In genomic region chr2:163185160-163185559, GRCh38 we compare ENCODE assay signal across 17 cellular contexts.
"Had no signal": no experiment of that assay in that cellular context is flagged by ENCODE, and none has a peak within 500 bp of the region (broad histone marks: within the 10 kb centered on the region; RNA-seq: fewer than 3 reads in every experiment).

No MANE protein-coding gene starts in this region.

- DNase-seq: effector memory CD4-positive, alpha-beta T cell; esophagus squamous epithelium; heart left ventricle; hippocampal formation; kidney glomerular epithelial cell; naive thymus-derived CD4-positive, alpha-beta T cell; right cardiac atrium; small intestine; stimulated activated CD4-positive, alpha-beta T cell treated with anti-CD3 and anti-CD28 coated beads, Interleukin-2, amount 100 ng/mL, for 48 hours; tibial artery; upper lobe of left lung; uterus had no signal

- ATAC-seq: heart left ventricle; naive thymus-derived CD4-positive, alpha-beta T cell; right cardiac atrium had no signal

- H3K27me3 Mint-ChIP-seq: naive thymus-derived CD4-positive, alpha-beta T cell; stimulated activated naive CD8-positive, alpha-beta T cell treated with anti-CD3 and anti-CD28 coated beads, Interleukin-15, Interleukin-2, amounts not matched to agents 100 ng/mL and 50 ng/mL, for 24 hours had no signal

- H3K9me3 Mint-ChIP-seq: stimulated activated naive CD8-positive, alpha-beta T cell treated with anti-CD3 and anti-CD28 coated beads, Interleukin-15, Interleukin-2, amounts not matched to agents 100 ng/mL and 50 ng/mL, for 24 hours had no signal

- H3K27ac ChIP-seq: epithelial cell of prostate, esophagus squamous epithelium, heart left ventricle, tibial artery, upper lobe of left lung, uterus had no signal

- H3K27me3 ChIP-seq: tibial artery, upper lobe of left lung, uterus had no signal

- H3K4me1 Mint-ChIP-seq: naive thymus-derived CD4-positive, alpha-beta T cell had no signal

- H3K9me3 ChIP-seq: esophagus squamous epithelium, heart left ventricle, tibial artery, upper lobe of left lung, uterus had no signal

- H3K4me3 Mint-ChIP-seq: naive thymus-derived CD4-positive, alpha-beta T cell; stimulated activated naive CD8-positive, alpha-beta T cell treated with anti-CD3 and anti-CD28 coated beads, Interleukin-15, Interleukin-2, amounts not matched to agents 100 ng/mL and 50 ng/mL, for 24 hours had no signal

- H3K36me3 Mint-ChIP-seq: naive thymus-derived CD4-positive, alpha-beta T cell had no signal

- H3K36me3 ChIP-seq: esophagus squamous epithelium, heart left ventricle, tibial artery, upper lobe of left lung, uterus had no signal

- H3K4me3 ChIP-seq: esophagus squamous epithelium, heart left ventricle, tibial artery, upper lobe of left lung, uterus had no signal

- H3K27ac Mint-ChIP-seq: naive thymus-derived CD4-positive, alpha-beta T cell; stimulated activated naive CD8-positive, alpha-beta T cell treated with anti-CD3 and anti-CD28 coated beads, Interleukin-15, Interleukin-2, amounts not matched to agents 100 ng/mL and 50 ng/mL, for 24 hours had no signal

- H3K4me1 ChIP-seq: esophagus squamous epithelium, heart left ventricle, tibial artery, upper lobe of left lung, uterus had no signal

- FAIRE-seq: endometrium, frontal cortex, islet of Langerhans, small intestine had no signal
